ENCODE assay signal across 20 cellular contexts in the genomic region with DNA sequence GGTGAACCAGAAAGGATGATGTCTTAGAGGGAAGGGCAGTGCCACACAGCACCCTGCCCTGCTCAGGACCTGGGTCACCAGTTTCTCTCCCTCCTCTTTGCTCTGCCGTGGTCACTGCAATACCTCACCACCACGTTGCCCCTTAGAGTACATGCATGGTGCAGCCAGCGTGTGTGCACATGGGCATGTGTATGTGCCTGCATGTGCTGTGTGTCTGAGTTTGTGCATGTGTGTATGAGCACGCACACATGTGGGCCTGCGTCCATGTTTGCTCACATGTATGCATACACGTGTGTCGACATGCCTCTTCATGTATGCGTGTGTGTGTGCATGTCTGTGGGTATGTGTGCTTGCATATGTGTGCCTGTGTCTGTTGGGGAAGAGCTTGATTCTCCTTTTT. TPM values are rescaled to one million over a fixed set of nuclear protein-coding genes. Genes with fewer than 3 reads are reported as not detected.
DNase-seq lines count a peak whose midpoint lies in the region; ATAC-seq and TF ChIP-seq lines count a peak whose summit lies in the region.
"Had no signal": no experiment of that assay in that cellular context is flagged by ENCODE, and none has a peak within 500 bp of the region (broad histone marks: within the 10 kb centered on the region; RNA-seq: fewer than 3 reads in every experiment).

No MANE protein-coding gene starts in this region.

- H3K9me3 ChIP-seq in mammary epithelial cell (replicated peaks; ENCODE audit: insufficient read depth, low read length) = no peaks in the 10 kb centered on the region
- H3K9me3 ChIP-seq: BLaER1, HAP-1, tibial nerve had no signal

- H2AFZ ChIP-seq in mammary epithelial cell (ENCODE audit: low read depth, low read length) = no peak overlapping the region

- ATAC-seq in T-cell (replicated peaks in 1 of 4) (no peak), HG02884 (IDR thresholded peaks at IDR 0.05; ENCODE audit: unreplicated experiment) (no peak)
- no peak for ATAC-seq in effector memory CD8-positive, alpha-beta T cell (replicated peaks)
- ATAC-seq: activated T-cell treated with anti-CD3 and anti-CD28 coated beads, Interleukin-2, amount 50 U/mL, for 72 hours; left lobe of liver had no signal

- no peak for DNase-seq in activated naive CD4-positive, alpha-beta T cell treated with Interleukin-2 at 50 U/mL for 16 hours
- DNase-seq in T-cell = no peak
- no peak for DNase-seq in effector memory CD8-positive, alpha-beta T cell
- DNase-seq in nephron progenitor cell = no peak
- DNase-seq in mammary epithelial cell = no peak
- DNase-seq: activated CD4-positive, CD25-positive, alpha-beta regulatory T cell treated with anti-CD3 and anti-CD28 coated beads, Interleukin-2, amount 50 U/mL, for 72 hours; activated T-cell treated with anti-CD3 and anti-CD28 coated beads, Interleukin-2, amount 50 U/mL, for 72 hours; cerebellar nuclear complex; hypothalamus; Karpas-422; NCI-H1436 treated with DMSO at 0.1 percent for 48 hours; NCI-H446 treated with DMSO at 0.1 percent for 48 hours; NCI-H82 had no signal

- peak overlapping the region; percentile 84 for H3K27ac Mint-ChIP-seq in activated naive CD4-positive, alpha-beta T cell treated with anti-CD3 and anti-CD28 coated beads, Interleukin-2, amount 50 U/mL, for 24 hours
- H3K27ac Mint-ChIP-seq in T-cell = peak overlapping the region; percentile 92
- peak overlapping the region; percentile 92 to 93 for H3K27ac Mint-ChIP-seq in effector memory CD8-positive, alpha-beta T cell
- H3K27ac Mint-ChIP-seq in nephron progenitor cell = no peak overlapping the region

- H3K4me2 ChIP-seq in mammary epithelial cell (ENCODE audit: insufficient read depth, low read depth, low read length) = no peak overlapping the region
- H3K4me2 ChIP-seq: BLaER1 had no signal

- H3K4me1 ChIP-seq in mammary epithelial cell (ENCODE audit: insufficient read depth, low read length) = peaks cover 3% of the 10 kb centered on the region
- H3K4me1 ChIP-seq: HAP-1, tibial nerve had no signal

- intact Hi-C loops in mammary epithelial cell (cut with micrococcal nuclease) = no loop called here

- dilution Hi-C loops in mammary epithelial cell (cut with HindIII; ENCODE audit: low sequenced_read_pairs) = no loop called here

- POLR2A ChIA-PET in T-cell (lab: Charles Lee) = interaction anchor here in 1 of 2 donors (0.7 kb wide), 1 partner anchor 20 kb away, joined by 3 read pairs; no protein-coding TSS in a partner anchor

- H3K36me3 ChIP-seq in mammary epithelial cell (ENCODE audit: insufficient read depth, low read length) = no peaks in the 10 kb centered on the region
- H3K36me3 ChIP-seq: BLaER1, HAP-1, tibial nerve had no signal

- no peak overlapping the region for H3K4me3 Mint-ChIP-seq in activated naive CD4-positive, alpha-beta T cell treated with anti-CD3 and anti-CD28 coated beads, Interleukin-2, amount 50 U/mL, for 24 hours
- H3K4me3 Mint-ChIP-seq in T-cell = peak overlapping the region in 1 of 3 donors; percentile 52
- no peak overlapping the region for H3K4me3 Mint-ChIP-seq in effector memory CD8-positive, alpha-beta T cell
- no peak overlapping the region for H3K4me3 Mint-ChIP-seq in nephron progenitor cell
- H3K4me3 Mint-ChIP-seq: activated T-cell treated with anti-CD3 and anti-CD28 coated beads, Interleukin-2, amount 50 U/mL, for 72 hours had no signal

- TF ChIP-seq CTCF in nephron progenitor cell (IDR thresholded peaks at IDR 0.05) = no peak
- no peak for TF ChIP-seq CTCF in mammary epithelial cell (conservative IDR thresholded peaks at IDR 0.05 in 1 of 2, IDR thresholded peaks at IDR 0.05 in 1 of 2; ENCODE audit: extremely low read depth in 1 of 2, insufficient read depth in 1 of 2, low read depth in 1 of 2, low read length in 2 of 2)

- CTCF ChIA-PET in T-cell (lab: Charles Lee) = interaction anchor here (1.0 to 2.5 kb wide), 4 partner anchors 9 to 91 kb away, joined by 3 to 8 read pairs (median 4); no protein-coding TSS in a partner anchor
- CTCF ChIA-PET in mammary epithelial cell (lab: Charles Lee; ENCODE audit: low non-redundant PET) = no interaction called here

- no TSS peak for BruUV-seq in mammary epithelial cell (replicated peaks; lab: Mats Ljungman, UMichigan)

- no peak overlapping the region for H3K9ac ChIP-seq in mammary epithelial cell (ENCODE audit: insufficient read depth, low read length)
- H3K9ac ChIP-seq: BLaER1 had no signal

- no peaks in the 10 kb centered on the region for H3K36me3 Mint-ChIP-seq in activated naive CD4-positive, alpha-beta T cell treated with anti-CD3 and anti-CD28 coated beads, Interleukin-2, amount 50 U/mL, for 24 hours
- H3K36me3 Mint-ChIP-seq in T-cell = no peaks in the 10 kb centered on the region
- H3K36me3 Mint-ChIP-seq in effector memory CD8-positive, alpha-beta T cell (ENCODE audit: insufficient read depth) = no peaks in the 10 kb centered on the region
- no peaks in the 10 kb centered on the region for H3K36me3 Mint-ChIP-seq in nephron progenitor cell (ENCODE audit: low read depth)

- H3K9me3 Mint-ChIP-seq in activated naive CD4-positive, alpha-beta T cell treated with anti-CD3 and anti-CD28 coated beads, Interleukin-2, amount 50 U/mL, for 24 hours = no peaks in the 10 kb centered on the region
- no peaks in the 10 kb centered on the region for H3K9me3 Mint-ChIP-seq in T-cell
- H3K9me3 Mint-ChIP-seq in effector memory CD8-positive, alpha-beta T cell = no peaks in the 10 kb centered on the region
- H3K9me3 Mint-ChIP-seq in nephron progenitor cell = no peaks in the 10 kb centered on the region
- H3K9me3 Mint-ChIP-seq: activated T-cell treated with anti-CD3 and anti-CD28 coated beads, Interleukin-2, amount 50 U/mL, for 72 hours had no signal

- no peak overlapping the region for H3K4me3 ChIP-seq in mammary epithelial cell (replicated peaks in 1 of 3; ENCODE audit: insufficient read depth in 1 of 3, low read depth in 2 of 3, low read length in 3 of 3)
- H3K4me3 ChIP-seq: BLaER1, HAP-1, skin epidermis, tibial nerve had no signal

- H3K27me3 Mint-ChIP-seq in activated naive CD4-positive, alpha-beta T cell treated with anti-CD3 and anti-CD28 coated beads, Interleukin-2, amount 50 U/mL, for 24 hours = no peaks in the 10 kb centered on the region
- H3K27me3 Mint-ChIP-seq in T-cell (no peaks in the 10 kb centered on the region), nephron progenitor cell (ENCODE audit: low read depth, poor library complexity) (peaks cover 3% of the 10 kb centered on the region)
- H3K27me3 Mint-ChIP-seq in effector memory CD8-positive, alpha-beta T cell = no peaks in the 10 kb centered on the region

- no peaks in the 10 kb centered on the region for H4K20me1 ChIP-seq in mammary epithelial cell (ENCODE audit: insufficient read depth, low read length)
- H4K20me1 ChIP-seq: BLaER1 had no signal

- 75% methylated on average over 7 of the region's 8 CpGs for WGBS in mammary epithelial cell (ENCODE audit: low coverage, missing lambda C conversion rate)

- in situ Hi-C loops in mammary epithelial cell (cut with MboI; ENCODE audit: low sequenced_read_pairs in 2 of 2) = no loop called here

- no peaks in the 10 kb centered on the region for H3K27me3 ChIP-seq in mammary epithelial cell (ENCODE audit: insufficient read depth, low read length)
- H3K27me3 ChIP-seq: BLaER1, tibial nerve had no signal

- H3K79me2 ChIP-seq in mammary epithelial cell (ENCODE audit: insufficient read depth, low read length) = no peaks in the 10 kb centered on the region

- H3K27ac ChIP-seq in mammary epithelial cell (ENCODE audit: insufficient read depth, low read depth, low read length) = no peak overlapping the region
- H3K27ac ChIP-seq: BLaER1, tibial nerve had no signal

- H3K4me1 Mint-ChIP-seq in activated naive CD4-positive, alpha-beta T cell treated with anti-CD3 and anti-CD28 coated beads, Interleukin-2, amount 50 U/mL, for 24 hours = peaks cover 91% of the 10 kb centered on the region
- H3K4me1 Mint-ChIP-seq in T-cell = peaks cover 92 to 96% (median 94%) of the 10 kb centered on the region in 3 donors
- H3K4me1 Mint-ChIP-seq in effector memory CD8-positive, alpha-beta T cell (ENCODE audit: low read depth in 2 of 2) = peaks cover 55 to 69% of the 10 kb centered on the region in 2 donors
- H3K4me1 Mint-ChIP-seq in nephron progenitor cell = peaks cover 58% of the 10 kb centered on the region

RNA-seq across cellular contexts. Expression of gene SEMA4D, which starts 41.5 kb away (rescaled TPM):
- total RNA-seq in T-cell (100 to 1,000 TPM; 347 to 585 (median 434) TPM), mammary epithelial cell (1 to 10 TPM; 1.7 to 2.3 TPM)
- polyA plus RNA-seq in mammary epithelial cell = 0.71 TPM
- polyA minus RNA-seq in mammary epithelial cell = 2.5 TPM

Comparison
In these comparisons a context has a peak if more than half of its experiments do, and no peak if none do; other contexts are left out.
1. RNA of gene SEMA4D, which starts 41.5 kb away (total RNA-seq): 347 to 585 TPM in T-cell; 1.7 to 2.3 TPM in mammary epithelial cell; every median in the first group is over 100 times any median in the second.